1 cellular context compared by ENCODE assay signal in genomic region chr13:113887700-113888201, GRCh38.
TF ChIP-seq lines count a peak whose summit lies in the region.

No MANE protein-coding gene starts in this region.

TF ChIP-seq in endothelial cell of umbilical vein, 7 proteins besides CTCF, POLR2A, EP300 and RAD21:
- TF ChIP-seq POLR2AphosphoS5 (IDR thresholded peaks at IDR 0.05; ENCODE audit: insufficient read depth, low read depth, low read length) (no peak), JUN (IDR thresholded peaks at IDR 0.05; ENCODE audit: borderline replicate concordance, insufficient read depth, insufficient read length, low read depth) (no peak), GATA2 (IDR thresholded peaks at IDR 0.05; ENCODE audit: insufficient read depth, insufficient read length, low read depth, low read length) (no peak), FOS (IDR thresholded peaks at IDR 0.05; ENCODE audit: borderline replicate concordance, insufficient read depth, low read length) (no peak), EZH2 (IDR thresholded peaks at IDR 0.05; ENCODE audit: borderline replicate concordance, low read depth, low read length, severe bottlenecking) (no peak), MYC (IDR thresholded peaks at IDR 0.05; ENCODE audit: low read depth, low read length) (no peak)
- TF ChIP-seq, protein P1, sequence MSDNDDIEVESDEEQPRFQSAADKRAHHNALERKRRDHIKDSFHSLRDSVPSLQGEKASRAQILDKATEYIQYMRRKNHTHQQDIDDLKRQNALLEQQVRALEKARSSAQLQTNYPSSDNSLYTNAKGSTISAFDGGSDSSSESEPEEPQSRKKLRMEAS (IDR thresholded peaks at IDR 0.05; ENCODE audit: insufficient read depth, insufficient read length) = no peak
